17 cellular contexts compared by ENCODE assay signal in genomic region chr4:72300126-72300525, GRCh38.
"Had no signal": no experiment of that assay in that cellular context is flagged by ENCODE, and none has a peak within 500 bp of the region (broad histone marks: within the 10 kb centered on the region; RNA-seq: fewer than 3 reads in every experiment).

No MANE protein-coding gene starts in this region.

- DNase-seq: KBM-7, NCI-H1092, NCI-H1105 treated with DMSO at 0.1 percent for 48 hours, NCI-H1417 treated with DMSO at 0.1 percent for 48 hours, NCI-H146, NCI-H1694 treated with DMSO at 0.1 percent for 48 hours, NCI-H1930, NCI-H2081, NCI-H2107, NCI-H2227 treated with DMSO at 0.1 percent for 48 hours, NCI-H524, NCI-H526 treated with DMSO at 0.1 percent for 48 hours, NCI-H774, Right ventricle myocardium superior, RPMI8226, SIG-M5 had no signal

- FAIRE-seq: RCC 7860 had no signal
